Comparison of ENCODE assay signal across 8 cellular contexts in the genomic region with DNA sequence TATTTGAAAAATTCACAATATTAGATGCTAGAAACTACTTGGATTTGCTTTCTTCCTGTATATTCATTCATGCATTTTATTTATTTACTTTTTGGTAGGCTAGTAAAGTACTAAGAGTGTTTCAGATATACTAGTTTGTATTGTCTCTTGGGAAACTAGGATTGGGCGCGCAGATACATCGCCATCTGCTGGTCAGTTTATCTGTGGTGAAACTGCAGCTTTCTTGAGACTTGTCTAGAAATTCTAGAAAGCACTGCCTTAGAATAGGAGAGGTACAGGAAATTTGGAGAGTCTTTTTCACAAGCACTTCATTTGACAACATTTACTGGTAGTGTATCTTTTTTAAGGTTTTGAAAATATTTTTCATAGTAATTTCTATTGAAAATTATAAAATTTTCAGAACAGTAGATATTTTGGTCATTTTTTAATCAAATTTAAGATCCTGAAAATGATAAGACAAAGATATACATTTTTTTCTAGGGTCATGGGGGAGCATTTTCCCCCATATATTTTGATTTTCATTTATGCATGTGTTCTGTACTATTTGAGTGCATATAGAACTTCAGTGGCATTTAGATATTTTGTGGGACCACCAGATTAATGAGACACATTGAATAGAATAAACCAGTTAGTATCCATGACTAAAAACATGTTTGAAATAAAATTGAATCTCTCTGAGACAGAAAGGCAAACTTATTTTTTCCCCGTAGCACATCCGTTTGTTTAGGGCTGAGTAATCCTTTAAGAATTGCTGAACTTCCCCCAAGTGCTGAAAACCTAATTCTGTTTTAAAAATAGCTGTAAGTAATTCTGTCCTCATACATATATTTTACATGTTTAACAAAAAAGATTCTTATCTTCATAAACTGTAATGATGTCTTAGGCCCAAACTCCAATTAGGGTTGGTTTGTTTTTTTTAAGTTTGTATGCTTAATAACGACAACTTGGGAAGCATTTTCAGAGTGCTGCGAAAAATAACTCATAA. TPM values are rescaled to one million over a fixed set of nuclear protein-coding genes. Genes with fewer than 3 reads are reported as not detected.
DNase-seq lines count a peak whose midpoint lies in the region; ATAC-seq and TF ChIP-seq lines count a peak whose summit lies in the region.

No MANE protein-coding gene starts in this region.

- peak; percentile 12 for DNase-seq in CMK (ENCODE audit: low read depth)
- peak; percentile 71 for DNase-seq in NCI-H1694 (lab: John Stamatoyannopoulos, UW)
- peak in 4 of 5 donors; percentile 18 to 72 (median 26) for DNase-seq in T-helper 1 cell
- DNase-seq in iPS-NIHi7 (ENCODE audit: extremely low spot score) = peak; percentile 56
- DNase-seq in smooth muscle cell of the brain vasculature (ENCODE audit: low read depth, low spot score) = peak; percentile 57

- H3K9me3 Mint-ChIP-seq in brain = no peaks in the 10 kb centered on the region

- peaks cover 18% of the 10 kb centered on the region for H3K4me1 Mint-ChIP-seq in brain

- ATAC-seq in GM21576 (IDR thresholded peaks at IDR 0.05; ENCODE audit: unreplicated experiment) (peak; percentile 55), HG02610 (IDR thresholded peaks at IDR 0.05; ENCODE audit: unreplicated experiment) (no peak)

- no peak overlapping the region for H3K27ac Mint-ChIP-seq in brain

- no peaks in the 10 kb centered on the region for H3K27me3 Mint-ChIP-seq in brain

- no peak overlapping the region for H3K4me3 Mint-ChIP-seq in brain

- peaks cover 1% of the 10 kb centered on the region for H3K36me3 Mint-ChIP-seq in brain

- TF ChIP-seq CTCF in brain (conservative IDR thresholded peaks at IDR 0.05) = peak; percentile 83 to 85

RNA-seq across cellular contexts. Expression of gene SLC38A6, which starts 44.5 kb away (rescaled TPM):
- 5.0 TPM for polyA plus RNA-seq in brain (ENCODE audit: insufficient read depth, low read depth, low replicate concordance)

RNA-seq across cellular contexts. Expression of gene TRMT5, which starts 44.7 kb away (rescaled TPM):
- polyA plus RNA-seq in brain (ENCODE audit: insufficient read depth, low read depth, low replicate concordance) = 7.5 TPM

Comparison
In these comparisons a context has a peak if more than half of its experiments do, and no peak if none do; other contexts are left out.
1. DNase-seq: peak in every context shown above with its lines; median percentile 71 in NCI-H1694; 57 in smooth muscle cell of the brain vasculature; 56 in iPS-NIHi7; 26 in T-helper 1 cell; 12 in CMK.